ENCODE assay signal across 1 cellular context in genomic region chrX:140477987-140478386, GRCh38.
TF ChIP-seq lines count a peak whose summit lies in the region.

No MANE protein-coding gene starts in this region.

TF ChIP-seq in H1, 55 proteins besides CTCF, POLR2A, EP300 and RAD21:
- TF ChIP-seq CEBPB (IDR thresholded peaks at IDR 0.05; ENCODE audit: low read depth, low read length) (no peak), SUZ12 (IDR thresholded peaks at IDR 0.05; ENCODE audit: low read length) (no peak), RNF2 (IDR thresholded peaks at IDR 0.05; ENCODE audit: borderline replicate concordance, low read depth, low read length, missing control alignments, poor library complexity, severe bottlenecking) (no peak), RBBP5 (IDR thresholded peaks at IDR 0.05; ENCODE audit: borderline replicate concordance, low read depth, low read length) (0 out of 2 replicates have a peak, but pooled peaks have one; percentile 48), CBX8 (IDR thresholded peaks at IDR 0.05; ENCODE audit: borderline replicate concordance, low read depth, low read length) (no peak), ASH2L (IDR thresholded peaks at IDR 0.05; ENCODE audit: low read length) (peak; percentile 74), EGR1 (IDR thresholded peaks at IDR 0.05; ENCODE audit: borderline replicate concordance, low read depth, low read length) (no peak), RXRA (IDR thresholded peaks at IDR 0.05; ENCODE audit: insufficient read depth, low read depth, low read length) (no peak), GABPA (IDR thresholded peaks at IDR 0.05; ENCODE audit: borderline replicate concordance, insufficient read depth, low read length) (no peak), E2F6 (IDR thresholded peaks at IDR 0.05) (no peak), SP2 (IDR thresholded peaks at IDR 0.05; ENCODE audit: low read length) (no peak), SAP30 (IDR thresholded peaks at IDR 0.05; ENCODE audit: insufficient read depth, insufficient replicate concordance, low read length) (no peak), HDAC6 (IDR thresholded peaks at IDR 0.05; ENCODE audit: low read depth, low read length) (no peak), CREB1 (IDR thresholded peaks at IDR 0.05) (no peak), ATF3 (IDR thresholded peaks at IDR 0.05; ENCODE audit: insufficient read depth, low read depth, low read length) (no peak), TEAD4 (IDR thresholded peaks at IDR 0.05; ENCODE audit: low read depth, low read length) (peak; percentile 80), YY1 (IDR thresholded peaks at IDR 0.05; ENCODE audit: low read depth, low read length) (no peak), RFX5 (IDR thresholded peaks at IDR 0.05; ENCODE audit: borderline replicate concordance, low read depth, low read length) (no peak), SRF (IDR thresholded peaks at IDR 0.05; ENCODE audit: low read depth, low read length) (no peak), BRCA1 (IDR thresholded peaks at IDR 0.05; ENCODE audit: low read depth, low read length) (no peak), SIX5 (IDR thresholded peaks at IDR 0.05; ENCODE audit: low read depth, low read length) (no peak), ZNF274 (IDR thresholded peaks at IDR 0.05; ENCODE audit: borderline replicate concordance, extremely low read depth, low read length) (no peak), HDAC2 (IDR thresholded peaks at IDR 0.05; ENCODE audit: borderline replicate concordance in 1 of 2, low read depth in 2 of 2, low read length in 2 of 2) (no peak), SP1 (IDR thresholded peaks at IDR 0.05; ENCODE audit: low read depth, low read length) (peak; percentile 56; the same call in 1 of the 2 replicates), KDM1A (IDR thresholded peaks at IDR 0.05; ENCODE audit: borderline replicate concordance, low read length) (no peak), KDM5A (IDR thresholded peaks at IDR 0.05; ENCODE audit: low read length) (no peak), SIN3A (conservative IDR thresholded peaks at IDR 0.05 in 1 of 2, IDR thresholded peaks at IDR 0.05 in 1 of 2; ENCODE audit: low read depth in 1 of 2, low read length in 2 of 2) (no peak)
